8 cellular contexts compared by ENCODE assay signal in the genomic region with DNA sequence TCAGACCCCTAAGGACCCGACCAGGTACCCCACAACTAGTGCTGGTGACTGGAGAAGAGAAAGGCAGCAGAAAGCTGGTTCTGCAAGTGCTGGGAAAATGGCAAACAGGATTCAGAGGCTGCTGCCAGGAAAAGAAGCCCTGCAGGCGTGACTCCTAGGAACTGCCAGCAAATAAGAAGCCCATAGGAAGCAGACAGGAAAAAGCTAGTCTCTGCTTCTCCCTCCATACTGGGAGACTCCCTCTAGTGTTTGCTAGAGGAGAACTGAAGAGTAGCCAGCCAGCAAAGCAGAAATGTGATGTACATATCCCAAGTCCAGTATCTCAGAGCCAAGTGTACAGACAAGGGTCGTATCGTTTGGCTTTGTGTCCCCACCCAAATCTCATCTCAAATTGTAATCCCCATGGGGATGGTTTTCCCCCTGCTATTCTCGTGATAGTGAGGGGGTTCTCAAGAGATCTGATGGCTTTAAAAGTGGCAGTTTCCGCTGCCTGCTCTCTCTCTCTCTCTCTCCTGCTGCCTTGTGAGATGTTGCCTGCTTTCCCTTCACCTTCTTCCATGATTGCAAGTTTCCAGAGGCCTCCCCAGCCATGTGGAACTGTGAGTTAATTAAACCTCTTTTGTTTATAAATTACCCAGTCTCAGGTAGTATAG. TPM values are rescaled to one million over a fixed set of nuclear protein-coding genes. Genes with fewer than 3 reads are reported as not detected.
DNase-seq lines count a peak whose midpoint lies in the region; ATAC-seq and TF ChIP-seq lines count a peak whose summit lies in the region.

No MANE protein-coding gene starts in this region.

- ATAC-seq in right cardiac atrium (peak; percentile 87 to 91), GM19397 (IDR thresholded peaks at IDR 0.05; ENCODE audit: unreplicated experiment) (no peak)
- ATAC-seq in CD8-positive, alpha-beta T cell: no peak

- H3K27me3 ChIP-seq in adipocyte (replicated peaks; ENCODE audit: control insufficient read depth, insufficient read depth, low read length) (no peaks in the 10 kb centered on the region), right cardiac atrium (ENCODE audit: control insufficient read depth, insufficient read depth) (no peaks in the 10 kb centered on the region), spleen (replicated peaks in 1 of 7) (no peaks in the 10 kb centered on the region)
- H3K27me3 ChIP-seq in CD8-positive, alpha-beta T cell (ENCODE audit: insufficient read depth, low read length): no peaks in the 10 kb centered on the region

- no peaks in the 10 kb centered on the region for H3K27me3 Mint-ChIP-seq in CD8-positive, alpha-beta T cell (ENCODE audit: low read depth)

- H3K4me3 Mint-ChIP-seq in CD8-positive, alpha-beta T cell: no peak overlapping the region

- H3K9me3 ChIP-seq in adipocyte (ENCODE audit: control insufficient read depth, low read length): no peaks in the 10 kb centered on the region
- H3K9me3 ChIP-seq in right cardiac atrium (ENCODE audit: control insufficient read depth, low read length): no peaks in the 10 kb centered on the region
- no peaks in the 10 kb centered on the region for H3K9me3 ChIP-seq in spleen
- H3K9me3 ChIP-seq in CD8-positive, alpha-beta T cell (ENCODE audit: low read length): no peaks in the 10 kb centered on the region

- POLR2A ChIA-PET in AG04449 (lab: Yijun Ruan, JAX): no interaction called here
- POLR2A ChIA-PET in CD8-positive, alpha-beta T cell (lab: Charles Lee): no interaction called here

- H3K36me3 ChIP-seq in adipocyte (ENCODE audit: control insufficient read depth, insufficient read depth, low read length, severe bottlenecking) (no peaks in the 10 kb centered on the region), spleen (no peaks in the 10 kb centered on the region)
- no peaks in the 10 kb centered on the region for H3K36me3 ChIP-seq in CD8-positive, alpha-beta T cell (ENCODE audit: insufficient read depth, low read length)

- no peak for TF ChIP-seq POLR2A in spleen (IDR thresholded peaks at IDR 0.05)

- DNase-seq in AG04449 (ENCODE audit: low read depth, low spot score) (peak; percentile 12), HuH-7.5 (ENCODE audit: low spot score) (peak; percentile 1), adipocyte (ENCODE audit: low read depth) (peak; percentile 81), right cardiac atrium (peak in 1 of 3 donors; percentile 19), spleen (peak; percentile 30), OCI-M2 (lab: John Stamatoyannopoulos, UW; ENCODE audit: unreplicated experiment) (no peak)
- no peak for DNase-seq in CD8-positive, alpha-beta T cell

- intact Hi-C loops in right cardiac atrium (cut with DNase I): no loop called here
- intact Hi-C loops in spleen (cut with DNase I; ENCODE audit: low total_unique reads): no loop called here
- intact Hi-C loops in CD8-positive, alpha-beta T cell (cut with DNase I, micrococcal nuclease): no loop called here

- H3K27ac ChIP-seq in right cardiac atrium (ENCODE audit: low read length) (no peak overlapping the region), spleen (no peak overlapping the region)
- H3K27ac ChIP-seq in CD8-positive, alpha-beta T cell (ENCODE audit: low read depth, low read length): no peak overlapping the region

- TF ChIP-seq CTCF in AG04449 (IDR thresholded peaks at IDR 0.05; ENCODE audit: insufficient read depth, low read length, missing control alignments) (peak; percentile 71), spleen (IDR thresholded peaks at IDR 0.05 in 8 of 11, conservative IDR thresholded peaks at IDR 0.05 in 3 of 11) (peak in 5 of 11 experiments; percentile 14 to 42 (median 25))
- no peak for TF ChIP-seq CTCF in CD8-positive, alpha-beta T cell (IDR thresholded peaks at IDR 0.05)

- no peaks in the 10 kb centered on the region for H3K36me3 Mint-ChIP-seq in CD8-positive, alpha-beta T cell

- no peak overlapping the region for H3K4me3 ChIP-seq in AG04449 (ENCODE audit: low read depth, low read length)
- no peak overlapping the region for H3K4me3 ChIP-seq in adipocyte (ENCODE audit: low read length)
- no peak overlapping the region for H3K4me3 ChIP-seq in right cardiac atrium (ENCODE audit: low read length)
- H3K4me3 ChIP-seq in spleen: no peak overlapping the region
- H3K4me3 ChIP-seq in CD8-positive, alpha-beta T cell (ENCODE audit: low read depth, low read length): no peak overlapping the region

- H3K9ac ChIP-seq in adipocyte (ENCODE audit: low read length): peak overlapping the region; percentile 17

- peaks cover 10% of the 10 kb centered on the region for H3K9me3 Mint-ChIP-seq in CD8-positive, alpha-beta T cell

- CTCF ChIA-PET in AG04449 (lab: Yijun Ruan, JAX): interaction anchor here (0.8 to 2.4 kb wide), 13 partner anchors 9 to 609 kb away, joined by 3 to 12 read pairs (median 3); no protein-coding TSS in a partner anchor
- CTCF ChIA-PET in CD8-positive, alpha-beta T cell (lab: Charles Lee): no interaction called here

- 40% methylated on average over 6 of the region's 6 CpGs for WGBS in right cardiac atrium
- WGBS in spleen, 5 donors: 49 to 64% (median 55%) methylated on average over 6 of the region's 6 CpGs

- H3K4me1 ChIP-seq in adipocyte (ENCODE audit: control insufficient read depth, insufficient read depth, low read length): peaks cover 13% of the 10 kb centered on the region
- H3K4me1 ChIP-seq in right cardiac atrium (ENCODE audit: control insufficient read depth, insufficient read depth, low read length): no peaks in the 10 kb centered on the region
- no peaks in the 10 kb centered on the region for H3K4me1 ChIP-seq in spleen
- no peaks in the 10 kb centered on the region for H3K4me1 ChIP-seq in CD8-positive, alpha-beta T cell (ENCODE audit: insufficient read depth, low read length)

- H3K4me1 Mint-ChIP-seq in CD8-positive, alpha-beta T cell (ENCODE audit: low read depth): no peaks in the 10 kb centered on the region

- H3K27ac Mint-ChIP-seq in CD8-positive, alpha-beta T cell: no peak overlapping the region

RNA-seq across cellular contexts. Expression of a gene that starts 38.1 kb away (rescaled TPM):
- total RNA-seq in right cardiac atrium (10 to 100 TPM; 13.1 to 18.1 (median 17.2) TPM), spleen (10 to 100 TPM in 1 of 7 donors, 1 to 10 TPM in 6; 6.3 to 15.7 (median 9.1) TPM)
- polyA plus RNA-seq in right cardiac atrium (15.0 TPM), spleen (1 to 10 TPM; 4.3 to 9.7 (median 5.0) TPM)
- total RNA-seq in CD8-positive, alpha-beta T cell: not detected

Comparison
In these comparisons a context has a peak if more than half of its experiments do, and no peak if none do; other contexts are left out.
1. DNase-seq: peak in AG04449 (single experiment), HuH-7.5 (single experiment), adipocyte (single experiment) and spleen (single experiment); none in OCI-M2 (single experiment) and CD8-positive, alpha-beta T cell (0 of 7).
2. ATAC-seq: peak in right cardiac atrium (2 of 2); none in GM19397 (single experiment) and CD8-positive, alpha-beta T cell (single experiment).
3. RNA of a gene that starts 38.1 kb away (total RNA-seq): 13.1 to 18.1 TPM in right cardiac atrium and 6.3 to 15.7 TPM in spleen; not detected in CD8-positive, alpha-beta T cell; every median in the first group is over 4 times any median in the second.